ENCODE assay signal across 10 cellular contexts in genomic region chrX:150879855-150880807, GRCh38. TPM values are rescaled to one million over a fixed set of nuclear protein-coding genes. Genes with fewer than 3 reads are reported as not detected.
DNase-seq lines count a peak whose midpoint lies in the region; ATAC-seq and TF ChIP-seq lines count a peak whose summit lies in the region.
"Had no signal": no experiment of that assay in that cellular context is flagged by ENCODE, and none has a peak within 500 bp of the region (broad histone marks: within the 10 kb centered on the region; RNA-seq: fewer than 3 reads in every experiment).

No MANE protein-coding gene starts in this region.

- no peak overlapping the region for H3K27ac ChIP-seq in SJCRH30

- no peak overlapping the region for H3K4me3 Mint-ChIP-seq in mesothelial cell of epicardium

- H3K36me3 Mint-ChIP-seq in activated naive CD4-positive, alpha-beta T cell treated with anti-CD3 and anti-CD28 coated beads, Interleukin-2, amount 50 U/mL, for 72 hours, result peaks cover 12 to 28% of the 10 kb centered on the region in 2 donors
- peaks cover 4% of the 10 kb centered on the region for H3K36me3 Mint-ChIP-seq in mesothelial cell of epicardium

- peak overlapping the region; percentile 78 to 84 for H3K27ac Mint-ChIP-seq in activated naive CD4-positive, alpha-beta T cell treated with anti-CD3 and anti-CD28 coated beads, Interleukin-2, amount 50 U/mL, for 72 hours
- H3K27ac Mint-ChIP-seq in mesothelial cell of epicardium, result no peak overlapping the region

- H3K27me3 Mint-ChIP-seq in mesothelial cell of epicardium (ENCODE audit: low read depth), result no peaks in the 10 kb centered on the region

- TF ChIP-seq CTCF in mesothelial cell of epicardium (IDR thresholded peaks at IDR 0.05; ENCODE audit: unreplicated experiment), result no peak

- intact Hi-C loops in cardiac septum (cut with DNase I), result no loop called here

- no peaks in the 10 kb centered on the region for H3K36me3 ChIP-seq in SJCRH30

- H3K4me1 Mint-ChIP-seq in mesothelial cell of epicardium, result no peaks in the 10 kb centered on the region

- ATAC-seq in GM18517 (IDR thresholded peaks at IDR 0.05; ENCODE audit: unreplicated experiment) (peak; percentile 84), GM21381 (IDR thresholded peaks at IDR 0.05; ENCODE audit: unreplicated experiment) (peak; percentile 88), HG03135 (IDR thresholded peaks at IDR 0.05; ENCODE audit: unreplicated experiment) (peak; percentile 75)
- peak; percentile 96 to 97 for ATAC-seq in activated naive CD4-positive, alpha-beta T cell treated with anti-CD3 and anti-CD28 coated beads, Interleukin-2, amount 50 U/mL, for 72 hours

- no peaks in the 10 kb centered on the region for H3K9me3 ChIP-seq in SJCRH30 (replicated peaks)

- peaks cover 12 to 13% of the 10 kb centered on the region in 2 donors for H3K9me3 Mint-ChIP-seq in activated naive CD4-positive, alpha-beta T cell treated with anti-CD3 and anti-CD28 coated beads, Interleukin-2, amount 50 U/mL, for 72 hours
- H3K9me3 Mint-ChIP-seq in mesothelial cell of epicardium, result peaks cover 53% of the 10 kb centered on the region

- DNase-seq in activated naive CD4-positive, alpha-beta T cell treated with anti-CD3 and anti-CD28 coated beads, Interleukin-2, amount 50 U/mL, for 72 hours (ENCODE audit: low spot score in 2 of 2), result no peak
- no peak for DNase-seq in mesothelial cell of epicardium (ENCODE audit: low spot score in 2 of 2, unreplicated experiment in 2 of 2)
- no peak for DNase-seq in SJCRH30
- DNase-seq in cardiac septum (ENCODE audit: low spot score), result no peak
- no peak for DNase-seq in NCI-H187 (lab: John Stamatoyannopoulos, UW)
- DNase-seq: activated CD4-positive, alpha-beta T cell treated with anti-CD3 and anti-CD28 coated beads for 1 hour; NCI-H774 had no signal

- no peaks in the 10 kb centered on the region for H3K4me1 ChIP-seq in SJCRH30

- no peaks in the 10 kb centered on the region for H3K27me3 ChIP-seq in SJCRH30

- H3K4me3 ChIP-seq in SJCRH30, result no peak overlapping the region

RNA-seq across cellular contexts. Expression of gene CD99L2, which starts 18.3 kb away (rescaled TPM):
- total RNA-seq in activated naive CD4-positive, alpha-beta T cell treated with anti-CD3 and anti-CD28 coated beads, Interleukin-2, amount 50 U/mL, for 72 hours, result 1 to 10 TPM; 8.8 to 9.7 TPM
- 30.8 to 34.5 TPM (median 33.3 TPM) in 3 replicates for total RNA-seq in mesothelial cell of epicardium
- 5.7 and 7.2 TPM in 2 replicates for total RNA-seq in SJCRH30 (2014; rRNA removed; shearing (Covaris generic))
- 90.8 TPM for total RNA-seq in cardiac septum
